ENCODE assay signal across 11 cellular contexts in the genomic region with DNA sequence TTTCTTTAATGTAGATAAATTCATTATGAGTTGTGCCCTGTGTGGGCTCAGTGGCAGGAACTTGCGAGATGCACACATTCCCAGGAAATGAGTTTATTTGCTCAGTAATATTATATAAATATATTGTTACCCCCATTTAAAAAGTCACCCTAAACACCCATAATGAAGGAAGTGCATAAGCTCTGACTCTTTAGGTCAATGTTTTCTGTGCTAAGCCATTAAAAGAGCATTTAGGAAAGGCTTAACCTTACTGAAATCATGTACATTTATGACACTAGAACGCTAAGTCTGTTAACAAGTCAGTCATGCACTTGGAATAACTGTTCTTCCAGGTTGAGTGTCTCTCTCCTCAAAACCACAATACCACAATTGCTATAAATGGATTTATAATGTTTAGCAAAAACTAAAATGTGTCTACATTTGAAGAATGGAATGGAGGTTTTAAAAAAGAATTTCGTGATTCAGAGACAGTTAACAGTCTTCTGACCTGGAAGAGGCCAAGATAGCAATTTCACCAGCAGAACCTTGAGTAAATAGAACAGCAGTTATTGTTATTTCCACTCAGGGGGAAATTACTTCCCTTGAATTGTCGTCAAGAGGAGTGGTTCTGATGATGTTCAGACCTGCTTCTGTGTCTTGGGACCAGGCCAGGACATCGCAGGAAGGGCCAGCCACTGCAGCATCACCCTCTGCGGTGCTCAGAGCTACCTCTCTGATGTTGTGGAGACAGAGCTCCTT.
A peak's percentile ranks its signal among the peaks of the same experiment; 100 is the strongest.
DNase-seq lines count a peak whose midpoint lies in the region; TF ChIP-seq lines count a peak whose summit lies in the region.
"Had no signal": no experiment of that assay in that cellular context is flagged by ENCODE, and none has a peak within 500 bp of the region (broad histone marks: within the 10 kb centered on the region; RNA-seq: fewer than 3 reads in every experiment).

No MANE protein-coding gene starts in this region.

- no peak for TF ChIP-seq CTCF in osteocyte (IDR thresholded peaks at IDR 0.05)

- H3K27ac Mint-ChIP-seq in osteocyte (ENCODE audit: unreplicated experiment) = peak overlapping the region; percentile 43
- H3K27ac Mint-ChIP-seq: stimulated activated naive B cell treated with anti-CD40 and anti-IgM and Interleukin-4, amounts not matched to agents 10 μg/mL and 1 μg/mL and 100 μg/mL, for 72 hours; T-helper 1 cell treated with Interleukin-12 subunit alpha and Interleukin-12 subunit beta and Interleukin-4 antibody, amounts not matched to agents 30 μg/mL and 1 μg/mL, for 36 hours had no signal

- H3K9me3 Mint-ChIP-seq in osteocyte (ENCODE audit: unreplicated experiment) = no peaks in the 10 kb centered on the region
- H3K9me3 Mint-ChIP-seq: T-helper 1 cell treated with Interleukin-12 subunit alpha and Interleukin-12 subunit beta and Interleukin-4 antibody, amounts not matched to agents 30 μg/mL and 1 μg/mL, for 36 hours had no signal

- peaks cover 22% of the 10 kb centered on the region for H3K4me1 Mint-ChIP-seq in osteocyte (ENCODE audit: unreplicated experiment)
- H3K4me1 Mint-ChIP-seq: stimulated activated naive B cell treated with anti-CD40 and anti-IgM and Interleukin-4, amounts not matched to agents 10 μg/mL and 1 μg/mL and 100 μg/mL, for 72 hours had no signal

- peak overlapping the region; percentile 39 for H3K4me3 Mint-ChIP-seq in osteocyte (ENCODE audit: unreplicated experiment)
- H3K4me3 Mint-ChIP-seq: stimulated activated naive B cell treated with anti-CD40 and anti-IgM and Interleukin-4, amounts not matched to agents 10 μg/mL and 1 μg/mL and 100 μg/mL, for 72 hours; T-helper 1 cell treated with Interleukin-12 subunit alpha and Interleukin-12 subunit beta and Interleukin-4 antibody, amounts not matched to agents 30 μg/mL and 1 μg/mL, for 36 hours had no signal

- H3K36me3 Mint-ChIP-seq in osteocyte (ENCODE audit: unreplicated experiment) = no peaks in the 10 kb centered on the region
- H3K36me3 Mint-ChIP-seq: stimulated activated naive B cell treated with anti-CD40 and anti-IgM and Interleukin-4, amounts not matched to agents 10 μg/mL and 1 μg/mL and 100 μg/mL, for 72 hours had no signal

- no peaks in the 10 kb centered on the region for H3K27me3 Mint-ChIP-seq in osteocyte (ENCODE audit: unreplicated experiment)
- H3K27me3 Mint-ChIP-seq: stimulated activated naive B cell treated with anti-CD40 and anti-IgM and Interleukin-4, amounts not matched to agents 10 μg/mL and 1 μg/mL and 100 μg/mL, for 72 hours had no signal

- DNase-seq in GM03348 (ENCODE audit: low spot score) = peak; percentile 70
- DNase-seq in NCI-H69 (lab: John Stamatoyannopoulos, UW) = peak; percentile 48
- peak; percentile 23 for DNase-seq in dedifferentiated amniotic fluid mesenchymal stem cell (ENCODE audit: extremely low spot score)
- DNase-seq in osteocyte (ENCODE audit: extremely low spot score, unreplicated experiment) = no peak
- DNase-seq in foreskin melanocyte = no peak
- no peak for DNase-seq in NCI-H345 (lab: John Stamatoyannopoulos, UW)
- DNase-seq in NCI-H1048 (lab: John Stamatoyannopoulos, UW) = no peak
- DNase-seq in amniotic stem cell (lab: John Stamatoyannopoulos, UW) = no peak
- DNase-seq: kidney; stimulated activated naive B cell treated with anti-CD40 and anti-IgM and Interleukin-4, amounts not matched to agents 10 μg/mL and 1 μg/mL and 100 μg/mL, for 72 hours had no signal

Comparison
In these comparisons a context has a peak if more than half of its experiments do, and no peak if none do; other contexts are left out.
1. DNase-seq: peak in GM03348 (single experiment), NCI-H69 (single experiment) and dedifferentiated amniotic fluid mesenchymal stem cell (single experiment); none in osteocyte (single experiment), foreskin melanocyte (single experiment), NCI-H345 (single experiment), NCI-H1048 (single experiment) and amniotic stem cell (single experiment).